In genomic region chr6:27144740-27145079, GRCh38 we compare ENCODE assay signal across 1 cellular context.
TF ChIP-seq lines count a peak whose summit lies in the region.

No MANE protein-coding gene starts in this region.

TF ChIP-seq in K562, 482 proteins besides CTCF, POLR2A, EP300 and RAD21 (continued from another document):
- TF ChIP-seq RHOXF2B (CRISPR knock-in tag; conservative IDR thresholded peaks at IDR 0.05) (no peak), SPI1 (IDR thresholded peaks at IDR 0.05; ENCODE audit: borderline replicate concordance, low read depth, low read length) (no peak), MED1 (CRISPR knock-in tag; IDR thresholded peaks at IDR 0.05; ENCODE audit: borderline replicate concordance) (no peak), HMG20B (CRISPR knock-in tag; IDR thresholded peaks at IDR 0.05) (no peak), EHMT2 (IDR thresholded peaks at IDR 0.05) (no peak), NR2C1 (IDR thresholded peaks at IDR 0.05) (no peak), NR2C1 (tag; IDR thresholded peaks at IDR 0.05) (no peak), BRCA1 (IDR thresholded peaks at IDR 0.05) (no peak), BRCA1 (CRISPR knock-in tag; IDR thresholded peaks at IDR 0.05) (no peak), NCOR1 (IDR thresholded peaks at IDR 0.05) (no peak), PRMT5 (CRISPR knock-in tag; IDR thresholded peaks at IDR 0.05) (no peak), ZNF232 (CRISPR knock-in tag; IDR thresholded peaks at IDR 0.05) (no peak), NFE2 (IDR thresholded peaks at IDR 0.05; ENCODE audit: low read depth) (no peak), MEIS2 (IDR thresholded peaks at IDR 0.05; ENCODE audit: partially characterized antibody) (no peak)
- TF ChIP-seq, protein P1, sequence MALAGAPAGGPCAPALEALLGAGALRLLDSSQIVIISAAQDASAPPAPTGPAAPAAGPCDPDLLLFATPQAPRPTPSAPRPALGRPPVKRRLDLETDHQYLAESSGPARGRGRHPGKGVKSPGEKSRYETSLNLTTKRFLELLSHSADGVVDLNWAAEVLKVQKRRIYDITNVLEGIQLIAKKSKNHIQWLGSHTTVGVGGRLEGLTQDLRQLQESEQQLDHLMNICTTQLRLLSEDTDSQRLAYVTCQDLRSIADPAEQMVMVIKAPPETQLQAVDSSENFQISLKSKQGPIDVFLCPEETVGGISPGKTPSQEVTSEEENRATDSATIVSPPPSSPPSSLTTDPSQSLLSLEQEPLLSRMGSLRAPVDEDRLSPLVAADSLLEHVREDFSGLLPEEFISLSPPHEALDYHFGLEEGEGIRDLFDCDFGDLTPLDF (CRISPR knock-in tag; IDR thresholded peaks at IDR 0.05), result no peak
